ENCODE assay signal across 15 cellular contexts in genomic region chr21:31887596-31887920, GRCh38. TPM values are rescaled to one million over a fixed set of nuclear protein-coding genes. Genes with fewer than 3 reads are reported as not detected.
"Had no signal": no experiment of that assay in that cellular context is flagged by ENCODE, and none has a peak within 500 bp of the region (broad histone marks: within the 10 kb centered on the region; RNA-seq: fewer than 3 reads in every experiment).

No MANE protein-coding gene starts in this region.

- H3K36me3 ChIP-seq: esophagus muscularis mucosa, stomach, thyroid gland, uterus had no signal

- H3K9me3 ChIP-seq: esophagus muscularis mucosa, stomach, thyroid gland, uterus had no signal

- H3K27ac ChIP-seq: esophagus muscularis mucosa, SK-N-MC, stomach, thyroid gland had no signal

- H3K4me1 Mint-ChIP-seq: activated naive CD4-positive, alpha-beta T cell treated with anti-CD3 and anti-CD28 coated beads, Interleukin-2, amount 50 U/mL, for 24 hours; activated T-helper 17 cell treated with anti-CD3 and anti-CD28 coated beads, Interleukin-2, amount 50 U/mL, for 72 hours; T-cell had no signal

- H3K27ac Mint-ChIP-seq: activated naive CD4-positive, alpha-beta T cell treated with anti-CD3 and anti-CD28 coated beads, Interleukin-2, amount 50 U/mL, for 24 hours; activated T-helper 17 cell treated with anti-CD3 and anti-CD28 coated beads, Interleukin-2, amount 50 U/mL, for 72 hours; T-cell had no signal

- DNase-seq: activated CD8-positive, alpha-beta memory T cell treated with anti-CD3 and anti-CD28 coated beads for 24 hours; amniotic stem cell; glutamatergic neuron; mesendoderm; stimulated activated CD4-positive, alpha-beta T cell treated with anti-CD3 and anti-CD28 coated beads, Interleukin-15, amount 100 ng/mL, for 24 hours; stomach; T-cell; T1000; thyroid gland had no signal

- H3K27me3 Mint-ChIP-seq: activated naive CD4-positive, alpha-beta T cell treated with anti-CD3 and anti-CD28 coated beads, Interleukin-2, amount 50 U/mL, for 24 hours; activated T-helper 17 cell treated with anti-CD3 and anti-CD28 coated beads, Interleukin-2, amount 50 U/mL, for 72 hours had no signal

- H3K4me3 Mint-ChIP-seq: activated naive CD4-positive, alpha-beta T cell treated with anti-CD3 and anti-CD28 coated beads, Interleukin-2, amount 50 U/mL, for 24 hours; activated T-helper 17 cell treated with anti-CD3 and anti-CD28 coated beads, Interleukin-2, amount 50 U/mL, for 72 hours; T-cell had no signal

- H3K4me3 ChIP-seq: esophagus muscularis mucosa, SK-N-MC, stomach, thyroid gland, uterus had no signal

- H3K9me3 Mint-ChIP-seq: activated naive CD4-positive, alpha-beta T cell treated with anti-CD3 and anti-CD28 coated beads, Interleukin-2, amount 50 U/mL, for 24 hours; activated T-helper 17 cell treated with anti-CD3 and anti-CD28 coated beads, Interleukin-2, amount 50 U/mL, for 72 hours had no signal

- H3K4me1 ChIP-seq: esophagus muscularis mucosa had no signal

- H3K36me3 Mint-ChIP-seq: activated naive CD4-positive, alpha-beta T cell treated with anti-CD3 and anti-CD28 coated beads, Interleukin-2, amount 50 U/mL, for 24 hours; T-cell had no signal

- H3K27me3 ChIP-seq: thyroid gland, uterus had no signal

RNA-seq across cellular contexts. Expression of gene HUNK, which starts 14.7 kb away (rescaled TPM):
- total RNA-seq: pulmonary artery endothelial cell had no signal
